ENCODE assay signal across 8 cellular contexts in genomic region chr1:21508580-21509350, GRCh38. TPM values are rescaled to one million over a fixed set of nuclear protein-coding genes. Genes with fewer than 3 reads are reported as not detected.
DNase-seq lines count a peak whose midpoint lies in the region; ATAC-seq and TF ChIP-seq lines count a peak whose summit lies in the region.

No MANE protein-coding gene starts in this region.

- H3K9ac ChIP-seq in fibroblast of lung (ENCODE audit: insufficient read depth, low read length): peak overlapping the region; percentile 20

- H3K4me3 ChIP-seq in fibroblast of lung (replicated peaks in 1 of 4; ENCODE audit: control extremely low read depth in 1 of 4, insufficient read depth in 1 of 4, low read depth in 3 of 4, low read length in 4 of 4): peak overlapping the region in 2 of 4 experiments; percentile 7 to 37

- H3K27ac Mint-ChIP-seq in nephron progenitor cell: peak overlapping the region; percentile 18
- H3K27ac Mint-ChIP-seq in stimulated activated naive CD8-positive, alpha-beta T cell treated with anti-CD3 and anti-CD28 coated beads, Interleukin-15, amount 100 ng/mL, for 72 hours: no peak overlapping the region

- H4K20me1 ChIP-seq in fibroblast of lung (ENCODE audit: control insufficient read depth, extremely low read depth, insufficient read depth, low read length): no peaks in the 10 kb centered on the region

- H3K27me3 ChIP-seq in fibroblast of lung (ENCODE audit: control insufficient read depth, insufficient read depth, low read length): peaks cover 33% of the 10 kb centered on the region

- peak overlapping the region; percentile 54 for H3K4me2 ChIP-seq in fibroblast of lung (ENCODE audit: extremely low read depth, insufficient read depth, low read length)

- H3K36me3 ChIP-seq in fibroblast of lung (ENCODE audit: control insufficient read depth, insufficient read depth, low read length): no peaks in the 10 kb centered on the region

- no peaks in the 10 kb centered on the region for H3K9me3 ChIP-seq in fibroblast of lung (ENCODE audit: control insufficient read depth, insufficient read depth, low read depth, low read length)

- peaks cover 27% of the 10 kb centered on the region for H3K4me1 Mint-ChIP-seq in nephron progenitor cell
- peaks cover 8% of the 10 kb centered on the region for H3K4me1 Mint-ChIP-seq in stimulated activated naive CD8-positive, alpha-beta T cell treated with anti-CD3 and anti-CD28 coated beads, Interleukin-15, amount 100 ng/mL, for 72 hours

- H3K9me3 Mint-ChIP-seq in nephron progenitor cell: no peaks in the 10 kb centered on the region
- no peaks in the 10 kb centered on the region for H3K9me3 Mint-ChIP-seq in stimulated activated naive CD8-positive, alpha-beta T cell treated with anti-CD3 and anti-CD28 coated beads, Interleukin-15, amount 100 ng/mL, for 72 hours

- DNase-seq in DMS 273 (lab: John Stamatoyannopoulos, UW; ENCODE audit: unreplicated experiment) (peak; percentile 93), DMS 273 treated with DMSO at 0.1 percent for 48 hours (lab: John Stamatoyannopoulos, UW) (no peak), NCI-H460 (ENCODE audit: extremely low read depth, low read depth) (peak; percentile 17), activated T-cell treated with anti-CD3 and anti-CD28 coated beads for 4 hours (peak; percentile 53), fibroblast of lung (ENCODE audit: low read depth in 2 of 2) (peak; percentile 27 to 43), nephron progenitor cell (peak; percentile 96)
- peak; percentile 67 to 72 for DNase-seq in stimulated activated naive CD8-positive, alpha-beta T cell treated with anti-CD3 and anti-CD28 coated beads, Interleukin-15, amount 100 ng/mL, for 72 hours

- H2AFZ ChIP-seq in fibroblast of lung (ENCODE audit: low read length): peak overlapping the region; percentile 54

- TF ChIP-seq CTCF in fibroblast of lung (conservative IDR thresholded peaks at IDR 0.05 in 1 of 2, IDR thresholded peaks at IDR 0.05 in 1 of 2; ENCODE audit: low read depth in 1 of 2, low read length in 2 of 2) (peak; percentile 38 to 41), nephron progenitor cell (IDR thresholded peaks at IDR 0.05) (peak; percentile 37)

- H3K79me2 ChIP-seq in fibroblast of lung (ENCODE audit: control insufficient read depth, insufficient read depth, low read length): no peaks in the 10 kb centered on the region

- H3K36me3 Mint-ChIP-seq in nephron progenitor cell (ENCODE audit: low read depth): no peaks in the 10 kb centered on the region

- peak overlapping the region; percentile 87 for H3K4me3 Mint-ChIP-seq in nephron progenitor cell
- peak overlapping the region; percentile 69 to 71 for H3K4me3 Mint-ChIP-seq in stimulated activated naive CD8-positive, alpha-beta T cell treated with anti-CD3 and anti-CD28 coated beads, Interleukin-15, amount 100 ng/mL, for 72 hours

- H3K27ac ChIP-seq in fibroblast of lung (ENCODE audit: insufficient read depth, low read length): no peak overlapping the region

- H3K27me3 Mint-ChIP-seq in nephron progenitor cell (ENCODE audit: low read depth, poor library complexity): peaks cover 28% of the 10 kb centered on the region
- H3K27me3 Mint-ChIP-seq in stimulated activated naive CD8-positive, alpha-beta T cell treated with anti-CD3 and anti-CD28 coated beads, Interleukin-15, amount 100 ng/mL, for 72 hours: peaks cover 80% of the 10 kb centered on the region

- peak; percentile 96 for ATAC-seq in stimulated activated naive CD8-positive, alpha-beta T cell treated with anti-CD3 and anti-CD28 coated beads, Interleukin-15, amount 100 ng/mL, for 72 hours
- no peak for ATAC-seq in GM21526 (IDR thresholded peaks at IDR 0.05; ENCODE audit: low FRiP score, unreplicated experiment)

- H3K4me1 ChIP-seq in fibroblast of lung (ENCODE audit: control insufficient read depth, extremely low read depth, insufficient read depth, low read length): peaks cover 6% of the 10 kb centered on the region

RNA-seq across cellular contexts. Expression of gene ALPL, which starts 0.5 kb away (rescaled TPM):
- 0.12 and 0.26 TPM in 2 replicates for total RNA-seq in NCI-H460 (2014; rRNA removed; shearing (Covaris generic))
- 0.40 TPM in 1 of 2 replicates, not detected in the other for polyA plus RNA-seq in NCI-H460 (2014; cell fraction: nucleus; rRNA removed)
- 1.5 and 3.6 TPM in 2 replicates for total RNA-seq in fibroblast of lung
- 0.21 and 1.3 TPM in 2 replicates for polyA plus RNA-seq in fibroblast of lung
- polyA plus RNA-seq in fibroblast of lung (2012): 0.24 and 2.3 TPM in 2 replicates
- 3.5 TPM in 1 of 2 replicates, not detected in the other for polyA minus RNA-seq in fibroblast of lung (ENCODE audit: low replicate concordance)
